In genomic region chr6:163416380-163416629, GRCh38 we compare ENCODE assay signal across 8 cellular contexts. TPM values are rescaled to one million over a fixed set of nuclear protein-coding genes. Genes with fewer than 3 reads are reported as not detected.
A peak's percentile ranks its signal among the peaks of the same experiment; 100 is the strongest.
DNase-seq lines count a peak whose midpoint lies in the region; ATAC-seq and TF ChIP-seq lines count a peak whose summit lies in the region.

No MANE protein-coding gene starts in this region.

- WGBS in esophagus muscularis mucosa: 1% methylated on average over 7 of the region's 7 CpGs

- TF ChIP-seq POLR2A in esophagus muscularis mucosa (IDR thresholded peaks at IDR 0.05; ENCODE audit: low read depth): no peak

- H3K4me3 ChIP-seq in GM12864 (ENCODE audit: low read depth, low read length): peak overlapping the region; percentile 91
- H3K4me3 ChIP-seq in RWPE2 (ENCODE audit: severe bottlenecking): peak overlapping the region; percentile 69
- H3K4me3 ChIP-seq in esophagus muscularis mucosa: peak overlapping the region; percentile 95 to 96 (median 96)
- H3K4me3 ChIP-seq in rectal smooth muscle tissue (ENCODE audit: low read length): peak overlapping the region; percentile 62

- H3K4me1 ChIP-seq in RWPE2 (ENCODE audit: insufficient read depth, poor library complexity, severe bottlenecking): peaks cover 6% of the 10 kb centered on the region
- H3K4me1 ChIP-seq in esophagus muscularis mucosa: peaks cover 13 to 50% (median 43%) of the 10 kb centered on the region in 4 donors
- H3K4me1 ChIP-seq in rectal smooth muscle tissue (ENCODE audit: control insufficient read depth, insufficient read depth, low read length): peaks cover 13% of the 10 kb centered on the region

- H3K36me3 ChIP-seq in RWPE2 (ENCODE audit: low read depth): no peaks in the 10 kb centered on the region
- H3K36me3 ChIP-seq in esophagus muscularis mucosa: no peaks in the 10 kb centered on the region
- no peaks in the 10 kb centered on the region for H3K36me3 ChIP-seq in rectal smooth muscle tissue (ENCODE audit: control insufficient read depth, insufficient read depth, low read length)

- ATAC-seq in RWPE2 (ENCODE audit: low read depth) (no peak), HG03354 (IDR thresholded peaks at IDR 0.05; ENCODE audit: poor library complexity, severe bottlenecking, unreplicated experiment) (no peak), HG03442 (IDR thresholded peaks at IDR 0.05; ENCODE audit: unreplicated experiment) (no peak), HG03432 (IDR thresholded peaks at IDR 0.05; ENCODE audit: unreplicated experiment) (no peak)

- DNase-seq in GM12864 (ENCODE audit: low read depth) (no peak), RWPE2 (ENCODE audit: low spot score) (no peak), esophagus muscularis mucosa (ENCODE audit: extremely low spot score) (no peak), amniotic stem cell (lab: John Stamatoyannopoulos, UW) (no peak)

- intact Hi-C loops in esophagus muscularis mucosa (cut with DNase I): loop anchor here (5.0 kb wide), 1 partner anchor 234 kb away; no protein-coding TSS in a partner anchor

- H3K9me3 ChIP-seq in RWPE2 (ENCODE audit: severe bottlenecking) (no peaks in the 10 kb centered on the region), esophagus muscularis mucosa (no peaks in the 10 kb centered on the region)

- H3K27me3 ChIP-seq in RWPE2 (ENCODE audit: insufficient read depth, poor library complexity, severe bottlenecking): no peaks in the 10 kb centered on the region
- H3K27me3 ChIP-seq in esophagus muscularis mucosa: no peaks in the 10 kb centered on the region
- H3K27me3 ChIP-seq in rectal smooth muscle tissue (ENCODE audit: control insufficient read depth, insufficient read depth, low read length): peaks cover 2% of the 10 kb centered on the region

- H3K27ac ChIP-seq in RWPE2 (ENCODE audit: poor library complexity, severe bottlenecking) (peak overlapping the region; percentile 92), esophagus muscularis mucosa (replicated peaks in 1 of 4) (peak overlapping the region; percentile 97 to 99 (median 99)), rectal smooth muscle tissue (ENCODE audit: low read depth, low read length) (peak overlapping the region; percentile 94)

- TF ChIP-seq CTCF in GM12864 (IDR thresholded peaks at IDR 0.05; ENCODE audit: low read depth, low read length, missing control alignments) (no peak), RWPE2 (IDR thresholded peaks at IDR 0.05; ENCODE audit: poor library complexity, severe bottlenecking) (no peak), esophagus muscularis mucosa (IDR thresholded peaks at IDR 0.05) (no peak)

- H3K9ac ChIP-seq in rectal smooth muscle tissue (ENCODE audit: low read length): peak overlapping the region; percentile 39

- TF ChIP-seq EP300 in esophagus muscularis mucosa (IDR thresholded peaks at IDR 0.05): no peak

RNA-seq across cellular contexts. Expression of gene QKI, which starts 1.8 kb away (rescaled TPM):
- 100 to 1,000 TPM; 176 to 290 (median 237) TPM for total RNA-seq in esophagus muscularis mucosa
